ENCODE assay signal across 25 cellular contexts in genomic region chr11:973237-973636, GRCh38.
"Had no signal": no experiment of that assay in that cellular context is flagged by ENCODE, and none has a peak within 500 bp of the region (broad histone marks: within the 10 kb centered on the region; RNA-seq: fewer than 3 reads in every experiment).

No MANE protein-coding gene starts in this region.

- ATAC-seq: gastroesophageal sphincter; left cardiac atrium; naive thymus-derived CD8-positive, alpha-beta T cell; sciatic nerve; stimulated activated naive B cell treated with anti-CD40 and anti-IgM and Interleukin-4, amounts not matched to agents 10 μg/mL and 1 μg/mL and 100 μg/mL, for 72 hours; stimulated activated naive CD8-positive, alpha-beta T cell treated with anti-CD3 and anti-CD28 coated beads, Interleukin-15, amount 100 ng/mL, for 72 hours; upper lobe of right lung had no signal

- DNase-seq: colonic mucosa; dermis blood vessel endothelial cell; esophagus squamous epithelium; foreskin fibroblast; kidney; left cardiac atrium; left ventricle myocardium inferior; mesendoderm; naive thymus-derived CD8-positive, alpha-beta T cell; occipital lobe; spleen; stimulated activated CD4-positive, alpha-beta T cell treated with anti-CD3 and anti-CD28 coated beads, Interleukin-15, amount 100 ng/mL, for 24 hours; stimulated activated CD4-positive, alpha-beta T cell treated with anti-CD3 and anti-CD28 coated beads, Interleukin-1b, Interleukin-23, amount 100 ng/mL, for 48 hours; stimulated activated CD4-positive, alpha-beta T cell treated with anti-CD3 and anti-CD28 coated beads, Interleukin-4, amount 100 ng/mL, for 24 hours; stimulated activated naive B cell treated with anti-CD40 and anti-IgM and Interleukin-4, amounts not matched to agents 10 μg/mL and 1 μg/mL and 100 μg/mL, for 72 hours; stimulated activated naive CD8-positive, alpha-beta T cell treated with anti-CD3 and anti-CD28 coated beads, Interleukin-15, amount 100 ng/mL, for 72 hours; testis; upper lobe of right lung had no signal

- H3K27me3 Mint-ChIP-seq: naive thymus-derived CD8-positive, alpha-beta T cell; stimulated activated naive B cell treated with anti-CD40 and anti-IgM and Interleukin-4, amounts not matched to agents 10 μg/mL and 1 μg/mL and 100 μg/mL, for 72 hours; stimulated activated naive CD8-positive, alpha-beta T cell treated with anti-CD3 and anti-CD28 coated beads, Interleukin-15, amount 100 ng/mL, for 72 hours had no signal

- H3K9me3 Mint-ChIP-seq: naive thymus-derived CD8-positive, alpha-beta T cell; stimulated activated naive B cell treated with anti-CD40 and anti-IgM and Interleukin-4, amounts not matched to agents 10 μg/mL and 1 μg/mL and 100 μg/mL, for 72 hours; stimulated activated naive CD8-positive, alpha-beta T cell treated with anti-CD3 and anti-CD28 coated beads, Interleukin-15, amount 100 ng/mL, for 72 hours had no signal

- H3K4me3 Mint-ChIP-seq: naive thymus-derived CD8-positive, alpha-beta T cell; stimulated activated naive B cell treated with anti-CD40 and anti-IgM and Interleukin-4, amounts not matched to agents 10 μg/mL and 1 μg/mL and 100 μg/mL, for 72 hours; stimulated activated naive CD8-positive, alpha-beta T cell treated with anti-CD3 and anti-CD28 coated beads, Interleukin-15, amount 100 ng/mL, for 72 hours had no signal

- H3K27ac ChIP-seq: colonic mucosa, esophagus squamous epithelium, gastroesophageal sphincter, left ventricle myocardium inferior, parathyroid adenoma, prostate gland, testis, tibial nerve, upper lobe of right lung, vagina had no signal

- H3K4me1 ChIP-seq: colonic mucosa, esophagus squamous epithelium, parathyroid adenoma, prostate gland, upper lobe of right lung had no signal

- H3K4me3 ChIP-seq: colonic mucosa, esophagus squamous epithelium, gastroesophageal sphincter, left ventricle myocardium inferior, lung, prostate gland, spleen, testis, tibial nerve, upper lobe of right lung, vagina had no signal

- H3K27me3 ChIP-seq: colonic mucosa, esophagus squamous epithelium, gastroesophageal sphincter, spleen, testis, tibial nerve, upper lobe of right lung, vagina had no signal

- H3K9me3 ChIP-seq: colonic mucosa, esophagus squamous epithelium, gastroesophageal sphincter, left ventricle myocardium inferior, prostate gland, spleen, testis, tibial nerve, upper lobe of right lung, vagina had no signal

- H2AFZ ChIP-seq: parathyroid adenoma had no signal
